In the genomic region with DNA sequence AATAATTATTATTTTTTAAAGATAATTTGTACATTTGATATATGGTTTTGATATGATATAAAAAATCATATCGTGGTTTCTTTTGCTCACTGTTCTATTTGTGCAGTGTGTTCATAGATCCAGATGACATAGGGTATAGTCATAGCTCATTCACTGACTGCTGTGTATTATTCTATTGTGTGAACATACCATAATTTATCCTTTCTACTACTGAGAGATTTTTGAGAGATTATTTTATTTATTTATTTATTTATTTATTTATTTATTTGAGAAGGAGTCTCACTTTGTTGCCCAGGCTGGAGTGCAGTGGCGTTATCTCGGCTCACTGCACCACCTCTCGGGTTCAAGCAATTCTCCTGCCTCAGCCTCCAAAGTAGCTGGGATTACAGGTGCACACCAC, we compare ENCODE assay signal across 10 cellular contexts. TPM values are rescaled to one million over a fixed set of nuclear protein-coding genes. Genes with fewer than 3 reads are reported as not detected.
"Had no signal": no experiment of that assay in that cellular context is flagged by ENCODE, and none has a peak within 500 bp of the region (broad histone marks: within the 10 kb centered on the region; RNA-seq: fewer than 3 reads in every experiment).

No MANE protein-coding gene starts in this region.

- H3K4me3 ChIP-seq: GM23248, HAP-1 had no signal

- H2AFZ ChIP-seq: GM23248 had no signal

- H3K36me3 ChIP-seq: HAP-1 had no signal

- H3K9me3 ChIP-seq: HAP-1 had no signal

- DNase-seq: GM23248, GOT3, H7, KBM-7 had no signal

- H3K27ac ChIP-seq: GM23248, HL-60 had no signal

- ATAC-seq: HCT116, HepG2 had no signal

RNA-seq across cellular contexts. Expression of a gene that starts 39.0 kb away (rescaled TPM):
- total RNA-seq: H4, HT1080 had no signal
